In the genomic region with DNA sequence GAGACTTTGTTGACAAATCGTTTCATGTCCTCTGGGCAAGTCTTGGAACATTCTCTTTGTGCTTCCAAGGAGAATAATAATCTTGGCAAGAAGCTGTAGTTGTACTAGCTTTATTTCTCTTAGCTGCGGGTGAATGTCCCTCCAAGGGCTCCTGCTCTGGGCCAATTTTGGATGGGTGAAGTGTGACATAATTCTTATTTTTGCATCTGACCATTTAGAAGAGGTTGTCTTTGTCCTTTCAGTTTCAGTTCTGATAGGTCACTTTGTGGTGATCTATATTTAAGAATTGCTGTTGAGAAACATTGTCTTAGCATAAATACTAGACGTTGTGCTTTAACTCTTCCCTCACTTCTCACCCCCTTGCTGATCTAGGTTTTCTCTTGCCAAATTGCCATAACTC, we compare ENCODE assay signal across 15 cellular contexts.
A peak's percentile ranks its signal among the peaks of the same experiment; 100 is the strongest.
DNase-seq lines count a peak whose midpoint lies in the region; ATAC-seq and TF ChIP-seq lines count a peak whose summit lies in the region.
"Had no signal": no experiment of that assay in that cellular context is flagged by ENCODE, and none has a peak within 500 bp of the region (broad histone marks: within the 10 kb centered on the region; RNA-seq: fewer than 3 reads in every experiment).

No MANE protein-coding gene starts in this region.

- H3K4me3 Mint-ChIP-seq in immature natural killer cell (no peak overlapping the region), WTC11 (no peak overlapping the region)
- H3K4me3 Mint-ChIP-seq: B cell; stimulated activated naive CD8-positive, alpha-beta T cell treated with anti-CD3 and anti-CD28 coated beads, Interleukin-15, amount 100 ng/mL, for 72 hours had no signal

- DNase-seq in adipocyte (ENCODE audit: low read depth) (no peak), right cardiac atrium (peak in 2 of 3 donors; percentile 42 to 44), superior temporal gyrus (ENCODE audit: extremely low spot score) (peak; percentile 12), NCI-H524 treated with DMSO at 0.1 percent for 48 hours (lab: John Stamatoyannopoulos, UW) (no peak), immature natural killer cell (no peak), WTC11 (ENCODE audit: low spot score) (no peak), WERI-Rb-1 (no peak)
- DNase-seq: Kasumi-1; NCI-H1694 treated with DMSO at 0.1 percent for 48 hours; NCI-H446 treated with DMSO at 0.1 percent for 48 hours; ovary; stimulated activated naive CD8-positive, alpha-beta T cell treated with anti-CD3 and anti-CD28 coated beads, Interleukin-15, amount 100 ng/mL, for 72 hours had no signal

- H3K4me3 ChIP-seq in adipocyte (ENCODE audit: low read length) (peak overlapping the region; percentile 55), right cardiac atrium (ENCODE audit: low read length) (peak overlapping the region; percentile 15), WERI-Rb-1 (ENCODE audit: low read depth, low read length) (no peak overlapping the region)
- H3K4me3 ChIP-seq: ovary had no signal

- H3K9me3 ChIP-seq in adipocyte (ENCODE audit: control insufficient read depth, low read length): no peaks in the 10 kb centered on the region
- no peaks in the 10 kb centered on the region for H3K9me3 ChIP-seq in right cardiac atrium (ENCODE audit: control insufficient read depth, low read length)
- no peaks in the 10 kb centered on the region for H3K9me3 ChIP-seq in WERI-Rb-1 (ENCODE audit: severe bottlenecking)
- H3K9me3 ChIP-seq: ovary had no signal

- H3K27me3 ChIP-seq in adipocyte (replicated peaks; ENCODE audit: control insufficient read depth, insufficient read depth, low read length) (no peaks in the 10 kb centered on the region), right cardiac atrium (ENCODE audit: control insufficient read depth, insufficient read depth) (no peaks in the 10 kb centered on the region), WERI-Rb-1 (ENCODE audit: insufficient read depth, low read depth, severe bottlenecking) (no peaks in the 10 kb centered on the region)
- H3K27me3 ChIP-seq: ovary had no signal

- no peaks in the 10 kb centered on the region for H3K4me1 Mint-ChIP-seq in immature natural killer cell
- H3K4me1 Mint-ChIP-seq in WTC11: no peaks in the 10 kb centered on the region
- H3K4me1 Mint-ChIP-seq: B cell had no signal

- ATAC-seq in GM18520 (IDR thresholded peaks at IDR 0.05; ENCODE audit: unreplicated experiment) (peak; percentile 43), right cardiac atrium (peak; percentile 61 to 88), WTC11 (no peak)
- ATAC-seq: stimulated activated naive CD8-positive, alpha-beta T cell treated with anti-CD3 and anti-CD28 coated beads, Interleukin-15, amount 100 ng/mL, for 72 hours had no signal

- no peaks in the 10 kb centered on the region for H3K36me3 ChIP-seq in adipocyte (ENCODE audit: control insufficient read depth, insufficient read depth, low read length, severe bottlenecking)
- H3K36me3 ChIP-seq in WERI-Rb-1: no peaks in the 10 kb centered on the region
- H3K36me3 ChIP-seq: ovary had no signal

- intact Hi-C loops in right cardiac atrium (cut with DNase I): no loop called here

- no peak overlapping the region for H3K27ac ChIP-seq in right cardiac atrium (ENCODE audit: low read length)
- H3K27ac ChIP-seq in WERI-Rb-1: no peak overlapping the region
- H3K27ac ChIP-seq: epithelial cell of prostate, ovary had no signal

- H3K9me3 Mint-ChIP-seq in immature natural killer cell (peaks cover 0 to 2% (median 0%) of the 10 kb centered on the region in 6 donors), WTC11 (no peaks in the 10 kb centered on the region)

- CTCF ChIA-PET in WTC11 (lab: Charles Lee): no interaction called here

- H3K36me3 Mint-ChIP-seq in immature natural killer cell (no peaks in the 10 kb centered on the region), WTC11 (no peaks in the 10 kb centered on the region)

- H3K4me1 ChIP-seq in adipocyte (ENCODE audit: control insufficient read depth, insufficient read depth, low read length): peaks cover 18% of the 10 kb centered on the region
- H3K4me1 ChIP-seq in right cardiac atrium (ENCODE audit: control insufficient read depth, insufficient read depth, low read length): no peaks in the 10 kb centered on the region

- POLR2A ChIA-PET in WTC11 (lab: Charles Lee): no interaction called here

- no peak for TF ChIP-seq CTCF in WTC11 (IDR thresholded peaks at IDR 0.05)
- no peak for TF ChIP-seq CTCF in WERI-Rb-1 (IDR thresholded peaks at IDR 0.05; ENCODE audit: low read depth, low read length)

- WGBS in right cardiac atrium: 31% methylated on average over 3 of the region's 3 CpGs

- H3K9ac ChIP-seq in adipocyte (ENCODE audit: low read length): peak overlapping the region; percentile 5

- peaks cover 0 to 4% (median 2%) of the 10 kb centered on the region in 3 donors for H3K27me3 Mint-ChIP-seq in immature natural killer cell (ENCODE audit: low read depth in 3 of 3)
- no peaks in the 10 kb centered on the region for H3K27me3 Mint-ChIP-seq in WTC11 (ENCODE audit: low read depth)

- no peak overlapping the region for H3K27ac Mint-ChIP-seq in immature natural killer cell
- H3K27ac Mint-ChIP-seq in WTC11: no peak overlapping the region
- H3K27ac Mint-ChIP-seq: B cell; stimulated activated naive CD8-positive, alpha-beta T cell treated with anti-CD3 and anti-CD28 coated beads, Interleukin-15, amount 100 ng/mL, for 72 hours had no signal

TF ChIP-seq in WTC11, 78 proteins besides CTCF, POLR2A, EP300 and RAD21:
- no peak for TF ChIP-seq TEAD4 (CRISPR knock-in tag; IDR thresholded peaks at IDR 0.05)
- TF ChIP-seq, protein P1, sequence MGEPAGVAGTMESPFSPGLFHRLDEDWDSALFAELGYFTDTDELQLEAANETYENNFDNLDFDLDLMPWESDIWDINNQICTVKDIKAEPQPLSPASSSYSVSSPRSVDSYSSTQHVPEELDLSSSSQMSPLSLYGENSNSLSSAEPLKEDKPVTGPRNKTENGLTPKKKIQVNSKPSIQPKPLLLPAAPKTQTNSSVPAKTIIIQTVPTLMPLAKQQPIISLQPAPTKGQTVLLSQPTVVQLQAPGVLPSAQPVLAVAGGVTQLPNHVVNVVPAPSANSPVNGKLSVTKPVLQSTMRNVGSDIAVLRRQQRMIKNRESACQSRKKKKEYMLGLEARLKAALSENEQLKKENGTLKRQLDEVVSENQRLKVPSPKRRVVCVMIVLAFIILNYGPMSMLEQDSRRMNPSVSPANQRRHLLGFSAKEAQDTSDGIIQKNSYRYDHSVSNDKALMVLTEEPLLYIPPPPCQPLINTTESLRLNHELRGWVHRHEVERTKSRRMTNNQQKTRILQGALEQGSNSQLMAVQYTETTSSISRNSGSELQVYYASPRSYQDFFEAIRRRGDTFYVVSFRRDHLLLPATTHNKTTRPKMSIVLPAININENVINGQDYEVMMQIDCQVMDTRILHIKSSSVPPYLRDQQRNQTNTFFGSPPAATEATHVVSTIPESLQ (CRISPR knock-in tag; IDR thresholded peaks at IDR 0.05): no peak
- no peak for TF ChIP-seq TP53 (CRISPR knock-in tag; IDR thresholded peaks at IDR 0.05)
- TF ChIP-seq, protein P2, sequence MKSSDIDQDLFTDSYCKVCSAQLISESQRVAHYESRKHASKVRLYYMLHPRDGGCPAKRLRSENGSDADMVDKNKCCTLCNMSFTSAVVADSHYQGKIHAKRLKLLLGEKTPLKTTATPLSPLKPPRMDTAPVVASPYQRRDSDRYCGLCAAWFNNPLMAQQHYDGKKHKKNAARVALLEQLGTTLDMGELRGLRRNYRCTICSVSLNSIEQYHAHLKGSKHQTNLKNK (CRISPR knock-in tag; IDR thresholded peaks at IDR 0.05): no peak
- TF ChIP-seq, protein P3, sequence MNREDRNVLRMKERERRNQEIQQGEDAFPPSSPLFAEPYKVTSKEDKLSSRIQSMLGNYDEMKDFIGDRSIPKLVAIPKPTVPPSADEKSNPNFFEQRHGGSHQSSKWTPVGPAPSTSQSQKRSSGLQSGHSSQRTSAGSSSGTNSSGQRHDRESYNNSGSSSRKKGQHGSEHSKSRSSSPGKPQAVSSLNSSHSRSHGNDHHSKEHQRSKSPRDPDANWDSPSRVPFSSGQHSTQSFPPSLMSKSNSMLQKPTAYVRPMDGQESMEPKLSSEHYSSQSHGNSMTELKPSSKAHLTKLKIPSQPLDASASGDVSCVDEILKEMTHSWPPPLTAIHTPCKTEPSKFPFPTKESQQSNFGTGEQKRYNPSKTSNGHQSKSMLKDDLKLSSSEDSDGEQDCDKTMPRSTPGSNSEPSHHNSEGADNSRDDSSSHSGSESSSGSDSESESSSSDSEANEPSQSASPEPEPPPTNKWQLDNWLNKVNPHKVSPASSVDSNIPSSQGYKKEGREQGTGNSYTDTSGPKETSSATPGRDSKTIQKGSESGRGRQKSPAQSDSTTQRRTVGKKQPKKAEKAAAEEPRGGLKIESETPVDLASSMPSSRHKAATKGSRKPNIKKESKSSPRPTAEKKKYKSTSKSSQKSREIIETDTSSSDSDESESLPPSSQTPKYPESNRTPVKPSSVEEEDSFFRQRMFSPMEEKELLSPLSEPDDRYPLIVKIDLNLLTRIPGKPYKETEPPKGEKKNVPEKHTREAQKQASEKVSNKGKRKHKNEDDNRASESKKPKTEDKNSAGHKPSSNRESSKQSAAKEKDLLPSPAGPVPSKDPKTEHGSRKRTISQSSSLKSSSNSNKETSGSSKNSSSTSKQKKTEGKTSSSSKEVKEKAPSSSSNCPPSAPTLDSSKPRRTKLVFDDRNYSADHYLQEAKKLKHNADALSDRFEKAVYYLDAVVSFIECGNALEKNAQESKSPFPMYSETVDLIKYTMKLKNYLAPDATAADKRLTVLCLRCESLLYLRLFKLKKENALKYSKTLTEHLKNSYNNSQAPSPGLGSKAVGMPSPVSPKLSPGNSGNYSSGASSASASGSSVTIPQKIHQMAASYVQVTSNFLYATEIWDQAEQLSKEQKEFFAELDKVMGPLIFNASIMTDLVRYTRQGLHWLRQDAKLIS (CRISPR knock-in tag; IDR thresholded peaks at IDR 0.05; ENCODE audit: borderline replicate concordance): no peak
- TF ChIP-seq NR2C2 (CRISPR knock-in tag; IDR thresholded peaks at IDR 0.05): no peak
- TF ChIP-seq FOXP1 (CRISPR knock-in tag; IDR thresholded peaks at IDR 0.05; ENCODE audit: borderline replicate concordance): no peak
- no peak for TF ChIP-seq ZNF671 (CRISPR knock-in tag; IDR thresholded peaks at IDR 0.05)

Comparison
In these comparisons a context has a peak if more than half of its experiments do, and no peak if none do; other contexts are left out.
1. DNase-seq: peak in right cardiac atrium (2 of 3) and superior temporal gyrus (single experiment); none in adipocyte (single experiment), NCI-H524 treated with DMSO at 0.1 percent for 48 hours (single experiment), immature natural killer cell (0 of 3), WTC11 (single experiment) and WERI-Rb-1 (single experiment).